Comparison of ENCODE assay signal across 22 cellular contexts in the genomic region with DNA sequence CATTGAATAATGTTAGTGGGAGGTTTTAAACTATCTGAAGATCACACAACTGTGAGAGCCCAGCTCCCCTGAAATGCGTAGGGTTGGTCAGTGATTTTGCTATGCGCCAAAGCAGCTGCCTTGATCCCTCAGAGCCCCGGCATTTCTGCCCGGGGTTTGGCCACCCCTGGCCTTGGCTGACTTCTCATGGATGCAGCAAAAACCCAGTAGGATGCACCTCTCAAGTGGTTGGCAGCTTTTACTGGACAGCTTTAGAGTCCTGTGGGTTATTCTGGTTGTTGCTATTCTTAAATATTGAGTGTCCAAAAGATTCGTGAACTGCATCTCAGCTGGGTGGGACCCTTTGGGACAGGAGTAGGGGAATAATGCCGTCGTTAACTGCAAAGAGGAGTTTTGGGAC.
DNase-seq lines count a peak whose midpoint lies in the region; ATAC-seq and TF ChIP-seq lines count a peak whose summit lies in the region.
"Had no signal": no experiment of that assay in that cellular context is flagged by ENCODE, and none has a peak within 500 bp of the region (broad histone marks: within the 10 kb centered on the region; RNA-seq: fewer than 3 reads in every experiment).

No MANE protein-coding gene starts in this region.

- H3K79me2 ChIP-seq in neural progenitor cell (ENCODE audit: low read depth): no peaks in the 10 kb centered on the region

- H3K27ac Mint-ChIP-seq in neural progenitor cell: no peak overlapping the region
- H3K27ac Mint-ChIP-seq: CD14-positive monocyte; CD4-positive, alpha-beta memory T cell; HFFc6 had no signal

- H3K27me3 Mint-ChIP-seq in neural progenitor cell (ENCODE audit: insufficient read depth, low read depth): peaks cover 4% of the 10 kb centered on the region

- H3K36me3 Mint-ChIP-seq in neural progenitor cell: peaks cover 5% of the 10 kb centered on the region

- H4K20me1 ChIP-seq in neural progenitor cell (ENCODE audit: low read depth): no peaks in the 10 kb centered on the region
- H4K20me1 ChIP-seq: BLaER1 treated with 17β-estradiol and CSF1 and Interleukin-3, amounts not matched to agents 10 nM and 100 nM had no signal

- no peak overlapping the region for H2AFZ ChIP-seq in neural progenitor cell (replicated peaks)

- peak overlapping the region; percentile 8 for H3K4me3 Mint-ChIP-seq in neural progenitor cell
- H3K4me3 Mint-ChIP-seq: CD14-positive monocyte; CD4-positive, alpha-beta memory T cell; HFFc6 had no signal

- no peaks in the 10 kb centered on the region for H3K4me1 Mint-ChIP-seq in neural progenitor cell
- H3K4me1 Mint-ChIP-seq: CD14-positive monocyte; CD4-positive, alpha-beta memory T cell had no signal

- no peak overlapping the region for H3K4me2 ChIP-seq in neural progenitor cell
- H3K4me2 ChIP-seq: A549; BLaER1 treated with 17β-estradiol and CSF1 and Interleukin-3, amounts not matched to agents 10 nM and 100 nM had no signal

- H3K9me3 Mint-ChIP-seq in neural progenitor cell: peaks cover 24% of the 10 kb centered on the region

- intact Hi-C loops in Right ventricle myocardium superior (cut with DNase I): no loop called here
- intact Hi-C loops in left ventricle myocardium inferior (cut with micrococcal nuclease): no loop called here

- no peak overlapping the region for H3K27ac ChIP-seq in right atrium auricular region
- H3K27ac ChIP-seq in left ventricle myocardium inferior (replicated peaks): peak overlapping the region; percentile 14
- H3K27ac ChIP-seq in neural progenitor cell: no peak overlapping the region
- H3K27ac ChIP-seq: A549; BLaER1 treated with 17β-estradiol and CSF1 and Interleukin-3, amounts not matched to agents 10 nM and 100 nM had no signal

- no peak for TF ChIP-seq CTCF in right atrium auricular region (IDR thresholded peaks at IDR 0.05)
- no peak for TF ChIP-seq CTCF in left ventricle myocardium inferior (IDR thresholded peaks at IDR 0.05; ENCODE audit: borderline replicate concordance)
- TF ChIP-seq CTCF in neural progenitor cell (IDR thresholded peaks at IDR 0.05): no peak

- no peak overlapping the region for H3K9ac ChIP-seq in neural progenitor cell
- H3K9ac ChIP-seq: BLaER1 treated with 17β-estradiol and CSF1 and Interleukin-3, amounts not matched to agents 10 nM and 100 nM had no signal

- H3K36me3 ChIP-seq in right atrium auricular region: peaks cover 3% of the 10 kb centered on the region
- peaks cover 17% of the 10 kb centered on the region for H3K36me3 ChIP-seq in left ventricle myocardium inferior
- no peaks in the 10 kb centered on the region for H3K36me3 ChIP-seq in neural progenitor cell
- H3K36me3 ChIP-seq: BE2C, HAP-1 had no signal

- peak; percentile 66 for ATAC-seq in Right ventricle myocardium superior (ENCODE audit: poor library complexity)
- ATAC-seq in HG02884 (IDR thresholded peaks at IDR 0.05; ENCODE audit: unreplicated experiment): no peak
- ATAC-seq: A549 had no signal

- no peak for DNase-seq in Right ventricle myocardium superior
- no peak for DNase-seq in right atrium auricular region (ENCODE audit: low spot score)
- DNase-seq in left ventricle myocardium inferior: no peak
- DNase-seq in neural progenitor cell (ENCODE audit: low spot score): no peak
- DNase-seq in T1000 (lab: John Stamatoyannopoulos, UW): no peak
- no peak for DNase-seq in NCI-H1105 treated with DMSO at 0.1 percent for 48 hours (lab: John Stamatoyannopoulos, UW)
- DNase-seq: 8988T; ACHN; AML-193; BE2C; Calu3; CD4-positive, alpha-beta memory T cell; COR-L47; DMS153; DND-41; GOT3; HFFc6 had no signal

- no peaks in the 10 kb centered on the region for H3F3A ChIP-seq in neural progenitor cell (ENCODE audit: low read depth)

- H3K4me1 ChIP-seq in right atrium auricular region: peaks cover 0 to 14% of the 10 kb centered on the region in 2 donors
- H3K4me1 ChIP-seq in left ventricle myocardium inferior: peaks cover 53% of the 10 kb centered on the region
- H3K4me1 ChIP-seq in neural progenitor cell: no peaks in the 10 kb centered on the region
- H3K4me1 ChIP-seq: A549, BE2C, HAP-1 had no signal

- peaks cover 0 to 15% of the 10 kb centered on the region in 2 donors for H3K9me3 ChIP-seq in right atrium auricular region
- H3K9me3 ChIP-seq in left ventricle myocardium inferior (replicated peaks): peaks cover 17% of the 10 kb centered on the region
- H3K9me3 ChIP-seq in neural progenitor cell (ENCODE audit: low read depth): peaks cover 8% of the 10 kb centered on the region
- H3K9me3 ChIP-seq: BE2C had no signal

- H3K27me3 ChIP-seq in right atrium auricular region (no peaks in the 10 kb centered on the region), left ventricle myocardium inferior (ENCODE audit: low read depth) (no peaks in the 10 kb centered on the region), neural progenitor cell (no peaks in the 10 kb centered on the region)
- H3K27me3 ChIP-seq: BE2C; BLaER1 treated with 17β-estradiol and CSF1 and Interleukin-3, amounts not matched to agents 10 nM and 100 nM had no signal

- H3K4me3 ChIP-seq in right atrium auricular region (no peak overlapping the region), left ventricle myocardium inferior (no peak overlapping the region), neural progenitor cell (no peak overlapping the region)
- H3K4me3 ChIP-seq: A549; BLaER1 treated with 17β-estradiol and CSF1 and Interleukin-3, amounts not matched to agents 10 nM and 100 nM; HAP-1 had no signal
